24 cellular contexts compared by ENCODE assay signal in the genomic region with DNA sequence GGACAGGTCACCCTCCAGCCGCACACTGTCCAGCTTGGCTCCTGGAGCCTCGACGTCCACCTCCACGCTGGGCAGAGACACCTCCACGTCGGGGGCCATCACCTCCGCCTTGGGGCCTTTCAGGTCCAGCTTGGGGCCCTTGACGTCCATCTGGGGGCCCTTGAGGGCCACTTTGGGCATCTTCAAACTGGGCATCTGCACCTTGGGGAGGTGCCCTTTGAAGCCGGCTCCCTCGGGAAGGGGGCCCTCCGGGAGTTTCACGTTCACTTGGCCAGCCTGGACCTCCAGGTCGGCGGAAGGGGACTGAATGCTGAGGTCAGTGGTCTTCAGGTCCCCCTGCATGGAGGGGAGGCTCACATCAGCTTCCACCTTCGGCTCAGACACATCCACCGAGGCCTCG. TPM values are rescaled to one million over a fixed set of nuclear protein-coding genes. Genes with fewer than 3 reads are reported as not detected.
"Had no signal": no experiment of that assay in that cellular context is flagged by ENCODE, and none has a peak within 500 bp of the region (broad histone marks: within the 10 kb centered on the region; RNA-seq: fewer than 3 reads in every experiment).

No MANE protein-coding gene starts in this region.

- H3K9me3 ChIP-seq: SK-N-SH had no signal

- FAIRE-seq: RCC 7860 had no signal

- H3K9ac ChIP-seq: SK-N-SH had no signal

- DNase-seq: KBM-7, MV-4-11, NCI-H1048, NCI-H1105, NCI-H1417, NCI-H1436 treated with DMSO at 0.1 percent for 48 hours, NCI-H1694, NCI-H1930, NCI-H2081, NCI-H2107, NCI-H226, NCI-H446, NCI-H510A, NCI-H524 treated with DMSO at 0.1 percent for 48 hours, NCI-H69, NCI-H774, RPMI8226, SHP77, SK-N-SH had no signal

RNA-seq across cellular contexts. Expression of gene PLD4, which starts 25.3 kb away (rescaled TPM):
- total RNA-seq: HT-29, LHCN-M2, MCF 10A, SK-MEL-5 had no signal
